ENCODE assay signal across 19 cellular contexts in the genomic region with DNA sequence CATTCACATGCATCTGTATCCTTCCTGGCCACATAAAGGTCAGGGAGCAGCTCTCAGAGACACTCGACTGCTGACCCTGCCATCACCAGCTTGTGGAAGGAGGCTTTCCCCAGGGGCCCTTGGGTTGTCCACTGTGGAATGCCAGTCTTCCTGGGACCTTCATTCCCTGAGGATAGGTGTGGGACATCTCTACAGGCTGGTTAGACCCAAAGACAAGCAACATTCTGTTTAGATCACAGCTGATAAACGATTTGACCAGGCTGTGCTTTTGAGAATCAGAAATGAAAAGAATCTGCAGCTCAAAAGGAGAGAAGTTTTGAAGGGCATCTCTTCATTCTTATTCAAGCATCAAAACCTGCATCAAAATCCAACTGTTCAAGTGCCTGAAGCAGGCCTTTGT. TPM values are rescaled to one million over a fixed set of nuclear protein-coding genes. Genes with fewer than 3 reads are reported as not detected.
DNase-seq lines count a peak whose midpoint lies in the region; ATAC-seq, FAIRE-seq and TF ChIP-seq lines count a peak whose summit lies in the region.
"Had no signal": no experiment of that assay in that cellular context is flagged by ENCODE, and none has a peak within 500 bp of the region (broad histone marks: within the 10 kb centered on the region; RNA-seq: fewer than 3 reads in every experiment).

No MANE protein-coding gene starts in this region.

- BruUV-seq in Panc1 (replicated peaks; lab: Mats Ljungman, UMichigan) = no TSS peak

- H3K36me3 ChIP-seq in Panc1 (ENCODE audit: control insufficient read depth, insufficient read depth, low read length) = no peaks in the 10 kb centered on the region
- no peaks in the 10 kb centered on the region for H3K36me3 ChIP-seq in thyroid gland
- H3K36me3 ChIP-seq: BE2C had no signal

- CTCF ChIA-PET in Panc1 (lab: Charles Lee) = no interaction called here

- H3K9me3 ChIP-seq in Panc1 (ENCODE audit: control insufficient read depth, insufficient read depth, low read depth, low read length) (no peaks in the 10 kb centered on the region), thyroid gland (no peaks in the 10 kb centered on the region)
- H3K9me3 ChIP-seq: BE2C had no signal

- FAIRE-seq in GM12892 (lab: Jason Lieb, UNC) = peak; percentile 30
- FAIRE-seq in GM19239 (lab: Jason Lieb, UNC) = no peak
- FAIRE-seq: A204.1, D721Med, H1, HepG2 had no signal

- TF ChIP-seq POLR2A in GM12892 (IDR thresholded peaks at IDR 0.05; ENCODE audit: low read depth, low read length) (no peak), thyroid gland (IDR thresholded peaks at IDR 0.05) (no peak)

- 61 to 67% methylated on average over 2 of the region's 2 CpGs for WGBS in thyroid gland, 2 donors

- POLR2A ChIA-PET in Panc1 (lab: Charles Lee) = no interaction called here

- H3K4me1 ChIP-seq in Panc1 (ENCODE audit: control insufficient read depth, insufficient read depth, low read length) = peaks cover 4% of the 10 kb centered on the region
- H3K4me1 ChIP-seq in thyroid gland = peaks cover 19 to 23% of the 10 kb centered on the region in 2 donors

- no peak for ATAC-seq in Panc1
- ATAC-seq: HepG2 had no signal

- DNase-seq in GM12892 (ENCODE audit: insufficient read length) (no peak), Panc1 (ENCODE audit: low read depth, low spot score) (no peak), thyroid gland (no peak), KBM-7 (no peak), GM19239 (ENCODE audit: insufficient read length, low spot score) (no peak), islet precursor cell (no peak)
- no peak for DNase-seq in stimulated activated naive CD4-positive, alpha-beta T cell (lab: John Stamatoyannopoulos, UW)
- DNase-seq: ACHN; BE2C; C1 segment of cervical spinal cord; CD4-positive, CD25-positive, alpha-beta regulatory T cell; CD8-positive, alpha-beta memory T cell; GDM1; H9 had no signal

- TF ChIP-seq CTCF in Panc1 (IDR thresholded peaks at IDR 0.05) = no peak
- no peak for TF ChIP-seq CTCF in thyroid gland (IDR thresholded peaks at IDR 0.05)

- no peak overlapping the region for H3K4me3 ChIP-seq in Panc1 (ENCODE audit: low read depth in 2 of 2, low read length in 2 of 2)
- H3K4me3 ChIP-seq in thyroid gland (replicated peaks in 1 of 3) = no peak overlapping the region

- in situ Hi-C loops in Panc1 (cut with HindIII; ENCODE audit: low pct_unique_long_range_greater_than_20kb, low sequenced_read_pairs) = no loop called here
- in situ Hi-C loops in KBM-7 (cut with MboI; ENCODE audit: low pct_unique_long_range_greater_than_20kb, low sequenced_read_pairs) = no loop called here

- no peaks in the 10 kb centered on the region for H3K27me3 ChIP-seq in Panc1 (ENCODE audit: control insufficient read depth, insufficient read depth, low read length)
- H3K27me3 ChIP-seq in thyroid gland = no peaks in the 10 kb centered on the region
- H3K27me3 ChIP-seq: BE2C had no signal

- intact Hi-C loops in Panc1 (cut with micrococcal nuclease; ENCODE audit: unreplicated experiment) (no loop called here), thyroid gland (cut with DNase I) (no loop called here)

- H3K27ac ChIP-seq in Panc1 (ENCODE audit: low read length) (peak overlapping the region; percentile 51; the same call in 1 of the 2 replicates), cingulate gyrus (ENCODE audit: low read depth, low read length) (peak overlapping the region; percentile 3), thyroid gland (peak overlapping the region; percentile 29 to 73 (median 35))

RNA-seq across cellular contexts. Expression of gene SH3BGRL2, which starts 18.2 kb away (rescaled TPM):
- polyA plus RNA-seq in GM12892 (2012; ENCODE audit: missing spikeins) = 0.19 TPM
- total RNA-seq in Panc1 (2021; ENCODE audit: unreplicated experiment) (8.5 TPM), thyroid gland (100 to 1,000 TPM; 170 to 225 (median 183) TPM)
- polyA plus RNA-seq in Panc1 (2012; ENCODE audit: insufficient read length) = 6.1 TPM

Comparison
In these comparisons a context has a peak if more than half of its experiments do, and no peak if none do; other contexts are left out.
1. RNA of gene SH3BGRL2, which starts 18.2 kb away (total RNA-seq): 170 to 225 TPM in thyroid gland; 8.5 TPM in Panc1 (single experiment); every median in the first group is over 10 times any median in the second.
2. Peak in every context shown above with its lines, with median percentiles within 50 percentile points of each other: H3K27ac ChIP-seq.